ENCODE assay signal across 1 cellular context in genomic region chr2:189440947-189441708, GRCh38.
TF ChIP-seq lines count a peak whose summit lies in the region.

TSS of gene WDR75 (plus strand) at chr2:189441474. CDS start at chr2:189441493, 19 bp downstream.

TF ChIP-seq in K562, 482 proteins besides CTCF, POLR2A, EP300 and RAD21 (continued from another document):
- TF ChIP-seq ZBTB43 (CRISPR knock-in tag; IDR thresholded peaks at IDR 0.05) (no peak), NCOR1 (IDR thresholded peaks at IDR 0.05) (no peak), MCM3 (IDR thresholded peaks at IDR 0.05) (no peak), ZNF140 (CRISPR knock-in tag; IDR thresholded peaks at IDR 0.05) (no peak), BRF2 (IDR thresholded peaks at IDR 0.05; ENCODE audit: borderline replicate concordance, insufficient read depth, insufficient read length) (no peak), SMAD4 (CRISPR knock-in tag; conservative IDR thresholded peaks at IDR 0.05) (peak; percentile 11; the same call in 1 of the 2 replicates), ZNF41 (CRISPR knock-in tag; conservative IDR thresholded peaks at IDR 0.05) (no peak), KHSRP (IDR thresholded peaks at IDR 0.05) (peak; percentile 81), KAT7 (CRISPR knock-in tag; IDR thresholded peaks at IDR 0.05; ENCODE audit: borderline replicate concordance) (peak; percentile 47; the same call in 1 of the 2 replicates), CHD1 (IDR thresholded peaks at IDR 0.05; ENCODE audit: low read length) (no peak), GABPB1 (CRISPR knock-in tag; IDR thresholded peaks at IDR 0.05) (peak; percentile 49; the same call in 1 of the 2 replicates), PTRF (tag; IDR thresholded peaks at IDR 0.05) (no peak), ZNF431 (CRISPR knock-in tag; IDR thresholded peaks at IDR 0.05) (no peak), KLF6 (CRISPR knock-in tag; IDR thresholded peaks at IDR 0.05; ENCODE audit: borderline replicate concordance) (no peak), ZNF551 (CRISPR knock-in tag; IDR thresholded peaks at IDR 0.05) (no peak), HNRNPUL1 (IDR thresholded peaks at IDR 0.05; ENCODE audit: low read length) (no peak), FOXM1 (IDR thresholded peaks at IDR 0.05; ENCODE audit: low read depth) (no peak), FOXM1 (CRISPR knock-in tag; IDR thresholded peaks at IDR 0.05; ENCODE audit: low read depth) (no peak), BDP1 (IDR thresholded peaks at IDR 0.05; ENCODE audit: insufficient read depth, insufficient read length) (no peak), SUPT5H (IDR thresholded peaks at IDR 0.05) (peak; percentile 92), ATF3 (IDR thresholded peaks at IDR 0.05) (peak; percentile 30; the same call in 1 of the 2 replicates), ATF3 (CRISPR knock-in tag; conservative IDR thresholded peaks at IDR 0.05) (no peak; the same call in 1 of the 2 replicates), GATAD2B (IDR thresholded peaks at IDR 0.05; ENCODE audit: borderline replicate concordance) (no peak), PHF8 (IDR thresholded peaks at IDR 0.05; ENCODE audit: borderline replicate concordance, low read length) (peak; percentile 74; the same call in 1 of the 2 replicates), PRDM10 (IDR thresholded peaks at IDR 0.05; ENCODE audit: partially characterized antibody) (no peak), THRB (CRISPR knock-in tag; conservative IDR thresholded peaks at IDR 0.05) (no peak), ZNF12 (CRISPR knock-in tag; IDR thresholded peaks at IDR 0.05) (no peak), HNRNPL (IDR thresholded peaks at IDR 0.05; ENCODE audit: low read depth, low read length) (no peak), TSC22D4 (tag; IDR thresholded peaks at IDR 0.05) (no peak), ZNF280B (CRISPR knock-in tag; IDR thresholded peaks at IDR 0.05) (no peak), CHCHD3 (CRISPR knock-in tag; IDR thresholded peaks at IDR 0.05) (no peak), ZNF589 (CRISPR knock-in tag; IDR thresholded peaks at IDR 0.05; ENCODE audit: low read depth) (no peak), ZNF584 (CRISPR knock-in tag; IDR thresholded peaks at IDR 0.05; ENCODE audit: low read depth) (no peak), ZNF445 (CRISPR knock-in tag; IDR thresholded peaks at IDR 0.05; ENCODE audit: low read depth) (no peak), VEZF1 (CRISPR knock-in tag; IDR thresholded peaks at IDR 0.05) (peak; percentile 54), ZNF79 (CRISPR knock-in tag; IDR thresholded peaks at IDR 0.05; ENCODE audit: low read depth) (no peak), FUS (optimal IDR thresholded peaks at IDR 0.05; ENCODE audit: low read depth, low read length) (no peak), ZBTB49 (CRISPR knock-in tag; IDR thresholded peaks at IDR 0.05; ENCODE audit: borderline replicate concordance) (no peak), ZNF174 (CRISPR knock-in tag; IDR thresholded peaks at IDR 0.05) (no peak), TRIM24 (IDR thresholded peaks at IDR 0.05) (peak in 1 of 2 experiments; percentile 29; a peak in 1 of 4 replicates), MCM7 (IDR thresholded peaks at IDR 0.05) (no peak), ZNF511 (CRISPR knock-in tag; IDR thresholded peaks at IDR 0.05) (no peak)
